In the genomic region with DNA sequence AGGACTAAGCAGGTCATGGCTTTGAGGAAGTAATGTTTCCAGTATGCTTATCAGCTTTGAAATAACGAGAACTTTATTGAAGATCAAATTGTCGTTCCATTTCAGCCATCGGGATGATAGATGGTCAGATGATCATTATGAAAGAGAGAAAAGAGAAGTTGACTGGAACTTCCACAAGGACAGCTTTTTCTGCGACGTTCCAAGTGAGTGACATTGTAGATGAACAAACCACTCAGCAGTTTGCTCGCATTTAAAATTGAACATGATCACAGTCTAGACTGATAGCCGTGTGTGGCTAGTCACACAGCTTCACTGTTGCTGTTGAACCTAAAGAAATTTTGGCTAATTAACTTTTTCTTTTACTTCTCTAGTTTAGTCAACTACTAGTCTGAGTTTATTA, we compare ENCODE assay signal across 1 cellular context.
TF ChIP-seq lines count a peak whose summit lies in the region.

No MANE protein-coding gene starts in this region.

TF ChIP-seq in K562, 482 proteins besides CTCF, POLR2A, EP300 and RAD21 (continued from another document):
- TF ChIP-seq, protein P1, sequence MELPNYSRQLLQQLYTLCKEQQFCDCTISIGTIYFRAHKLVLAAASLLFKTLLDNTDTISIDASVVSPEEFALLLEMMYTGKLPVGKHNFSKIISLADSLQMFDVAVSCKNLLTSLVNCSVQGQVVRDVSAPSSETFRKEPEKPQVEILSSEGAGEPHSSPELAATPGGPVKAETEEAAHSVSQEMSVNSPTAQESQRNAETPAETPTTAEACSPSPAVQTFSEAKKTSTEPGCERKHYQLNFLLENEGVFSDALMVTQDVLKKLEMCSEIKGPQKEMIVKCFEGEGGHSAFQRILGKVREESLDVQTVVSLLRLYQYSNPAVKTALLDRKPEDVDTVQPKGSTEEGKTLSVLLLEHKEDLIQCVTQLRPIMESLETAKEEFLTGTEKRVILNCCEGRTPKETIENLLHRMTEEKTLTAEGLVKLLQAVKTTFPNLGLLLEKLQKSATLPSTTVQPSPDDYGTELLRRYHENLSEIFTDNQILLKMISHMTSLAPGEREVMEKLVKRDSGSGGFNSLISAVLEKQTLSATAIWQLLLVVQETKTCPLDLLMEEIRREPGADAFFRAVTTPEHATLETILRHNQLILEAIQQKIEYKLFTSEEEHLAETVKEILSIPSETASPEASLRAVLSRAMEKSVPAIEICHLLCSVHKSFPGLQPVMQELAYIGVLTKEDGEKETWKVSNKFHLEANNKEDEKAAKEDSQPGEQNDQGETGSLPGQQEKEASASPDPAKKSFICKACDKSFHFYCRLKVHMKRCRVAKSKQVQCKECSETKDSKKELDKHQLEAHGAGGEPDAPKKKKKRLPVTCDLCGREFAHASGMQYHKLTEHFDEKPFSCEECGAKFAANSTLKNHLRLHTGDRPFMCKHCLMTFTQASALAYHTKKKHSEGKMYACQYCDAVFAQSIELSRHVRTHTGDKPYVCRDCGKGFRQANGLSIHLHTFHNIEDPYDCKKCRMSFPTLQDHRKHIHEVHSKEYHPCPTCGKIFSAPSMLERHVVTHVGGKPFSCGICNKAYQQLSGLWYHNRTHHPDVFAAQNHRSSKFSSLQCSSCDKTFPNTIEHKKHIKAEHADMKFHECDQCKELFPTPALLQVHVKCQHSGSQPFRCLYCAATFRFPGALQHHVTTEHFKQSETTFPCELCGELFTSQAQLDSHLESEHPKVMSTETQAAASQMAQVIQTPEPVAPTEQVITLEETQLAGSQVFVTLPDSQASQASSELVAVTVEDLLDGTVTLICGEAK (IDR thresholded peaks at IDR 0.05) = 0 out of 2 replicates have a peak, but pooled peaks have one; percentile 34
- TF ChIP-seq, protein P1 (CRISPR knock-in tag; IDR thresholded peaks at IDR 0.05) = no peak
- TF ChIP-seq ZNF41 (CRISPR knock-in tag; conservative IDR thresholded peaks at IDR 0.05) = no peak
